ENCODE assay signal across 8 cellular contexts in the genomic region with DNA sequence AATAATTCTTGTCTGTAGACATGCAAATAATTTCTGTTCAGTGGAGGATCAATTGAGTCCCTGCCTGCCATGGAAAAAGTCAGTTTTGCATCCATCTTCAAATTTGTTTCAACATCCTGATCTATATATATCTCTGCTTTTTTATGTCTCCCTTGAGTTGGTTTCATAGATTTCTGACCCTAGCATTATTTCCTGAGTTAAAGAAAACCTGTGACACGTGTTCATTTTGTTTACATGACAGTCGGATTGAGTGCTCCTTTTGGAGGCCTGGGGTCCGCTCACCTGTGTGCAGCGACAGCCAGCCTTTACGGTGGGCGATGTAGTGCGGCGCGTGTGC. TPM values are rescaled to one million over a fixed set of nuclear protein-coding genes. Genes with fewer than 3 reads are reported as not detected.
DNase-seq lines count a peak whose midpoint lies in the region; ATAC-seq, FAIRE-seq and TF ChIP-seq lines count a peak whose summit lies in the region.

No MANE protein-coding gene starts in this region.

- H3K4me1 ChIP-seq in HUES64 (ENCODE audit: insufficient read depth, low read length) (peaks cover 22% of the 10 kb centered on the region), mucosa of descending colon (ENCODE audit: low read depth) (peaks cover 20% of the 10 kb centered on the region)

- DNase-seq in GM06990 (ENCODE audit: extremely low read depth, insufficient read length), result no peak
- no peak for DNase-seq in bronchial epithelial cell (ENCODE audit: low read depth)
- no peak for DNase-seq in mucosa of descending colon
- DNase-seq in NCI-H1436 (lab: John Stamatoyannopoulos, UW), result no peak
- DNase-seq in HCEC 1CT, result no peak
- DNase-seq in NCI-H2227 (lab: John Stamatoyannopoulos, UW; ENCODE audit: unreplicated experiment), result no peak

- FAIRE-seq in bronchial epithelial cell (lab: Jason Lieb, UNC), result no peak

- no peak overlapping the region for H3K27ac ChIP-seq in HUES64 (ENCODE audit: low read depth, low read length)

- H3K27me3 ChIP-seq in GM06990 (replicated peaks; ENCODE audit: control insufficient read depth, insufficient read depth, low read length), result no peaks in the 10 kb centered on the region
- 0 out of 2 replicates have a peak, but pooled peaks cover 3% of the 10 kb centered on the region for H3K27me3 ChIP-seq in HUES64 (ENCODE audit: insufficient read depth, low read length)
- no peaks in the 10 kb centered on the region for H3K27me3 ChIP-seq in bronchial epithelial cell (ENCODE audit: control insufficient read depth, insufficient read depth, low read length)

- H3K9me3 ChIP-seq in HUES64 (ENCODE audit: insufficient read depth, low read depth, low read length), result no peaks in the 10 kb centered on the region
- no peaks in the 10 kb centered on the region for H3K9me3 ChIP-seq in mucosa of descending colon

- WGBS in HUES64, result 3% methylated on average over 9 of the region's 9 CpGs

- intact Hi-C loops in mucosa of descending colon (cut with DNase I, micrococcal nuclease), result no loop called here

- peak overlapping the region; percentile 45 for H3K9ac ChIP-seq in HUES64 (ENCODE audit: low read depth, low read length)

- TF ChIP-seq CTCF in GM06990 (IDR thresholded peaks at IDR 0.05; ENCODE audit: insufficient read depth, low read length, poor library complexity, severe bottlenecking), result no peak
- no peak for TF ChIP-seq CTCF in bronchial epithelial cell (IDR thresholded peaks at IDR 0.05; ENCODE audit: insufficient read depth, low read length, severe bottlenecking)
- TF ChIP-seq CTCF in mucosa of descending colon (IDR thresholded peaks at IDR 0.05), result no peak

- peaks cover 7% of the 10 kb centered on the region for H3K36me3 ChIP-seq in GM06990 (ENCODE audit: control insufficient read depth, insufficient read depth, low read length)
- peaks cover 20% of the 10 kb centered on the region for H3K36me3 ChIP-seq in HUES64 (ENCODE audit: insufficient read depth, low read length)
- peaks cover 8% of the 10 kb centered on the region for H3K36me3 ChIP-seq in bronchial epithelial cell (ENCODE audit: control insufficient read depth, insufficient read depth, low read length)
- no peaks in the 10 kb centered on the region for H3K36me3 ChIP-seq in mucosa of descending colon (ENCODE audit: low read depth)

- peak overlapping the region; percentile 92 for H3K4me3 ChIP-seq in GM06990 (replicated peaks; ENCODE audit: low read depth, low read length)
- peak overlapping the region; percentile 94 for H3K4me3 ChIP-seq in HUES64 (ENCODE audit: low read length)
- peak overlapping the region; percentile 77 for H3K4me3 ChIP-seq in bronchial epithelial cell (ENCODE audit: low read depth, low read length)
- H3K4me3 ChIP-seq in mucosa of descending colon, result peak overlapping the region; percentile 57

- ATAC-seq in mucosa of descending colon (peak; percentile 3), HG03469 (IDR thresholded peaks at IDR 0.05; ENCODE audit: unreplicated experiment) (no peak)

RNA-seq across cellular contexts. Expression of gene MRPS24, which starts 0.7 kb away (rescaled TPM):
- 105 TPM for polyA plus RNA-seq in HUES64 (2013, experiment 1 of 2)
- polyA plus RNA-seq in HUES64 (2013, experiment 2 of 2), result 104 TPM
- total RNA-seq in bronchial epithelial cell (83.2 and 110 TPM in 2 replicates), mucosa of descending colon (10 to 100 TPM; 86.4 to 93.1 (median 90.2) TPM)

RNA-seq across cellular contexts. Expression of gene URGCP, which starts 37.7 kb away (rescaled TPM):
- polyA plus RNA-seq in HUES64 (2013, experiment 1 of 2), result 7.3 TPM
- 7.2 TPM for polyA plus RNA-seq in HUES64 (2013, experiment 2 of 2)
- total RNA-seq in bronchial epithelial cell (31.1 and 31.3 TPM in 2 replicates), mucosa of descending colon (10 to 100 TPM; 51.0 to 64.8 (median 60.4) TPM)

RNA-seq across cellular contexts. Expression of gene UBE2D4, which starts 57.6 kb away (rescaled TPM):
- polyA plus RNA-seq in HUES64 (2013, experiment 1 of 2), result 4.6 TPM
- polyA plus RNA-seq in HUES64 (2013, experiment 2 of 2), result 5.6 TPM
- total RNA-seq in bronchial epithelial cell (3.7 and 3.9 TPM in 2 replicates), mucosa of descending colon (10 to 100 TPM; 11.5 to 20.7 (median 11.8) TPM)
